Comparison of ENCODE assay signal across 1 cellular context in genomic region chr9:35861161-35861897, GRCh38.
TF ChIP-seq lines count a peak whose summit lies in the region.

No MANE protein-coding gene starts in this region.

TF ChIP-seq in GM23338, 12 proteins besides CTCF, POLR2A, EP300 and RAD21 (continued from another document):
- TF ChIP-seq, protein P1, sequence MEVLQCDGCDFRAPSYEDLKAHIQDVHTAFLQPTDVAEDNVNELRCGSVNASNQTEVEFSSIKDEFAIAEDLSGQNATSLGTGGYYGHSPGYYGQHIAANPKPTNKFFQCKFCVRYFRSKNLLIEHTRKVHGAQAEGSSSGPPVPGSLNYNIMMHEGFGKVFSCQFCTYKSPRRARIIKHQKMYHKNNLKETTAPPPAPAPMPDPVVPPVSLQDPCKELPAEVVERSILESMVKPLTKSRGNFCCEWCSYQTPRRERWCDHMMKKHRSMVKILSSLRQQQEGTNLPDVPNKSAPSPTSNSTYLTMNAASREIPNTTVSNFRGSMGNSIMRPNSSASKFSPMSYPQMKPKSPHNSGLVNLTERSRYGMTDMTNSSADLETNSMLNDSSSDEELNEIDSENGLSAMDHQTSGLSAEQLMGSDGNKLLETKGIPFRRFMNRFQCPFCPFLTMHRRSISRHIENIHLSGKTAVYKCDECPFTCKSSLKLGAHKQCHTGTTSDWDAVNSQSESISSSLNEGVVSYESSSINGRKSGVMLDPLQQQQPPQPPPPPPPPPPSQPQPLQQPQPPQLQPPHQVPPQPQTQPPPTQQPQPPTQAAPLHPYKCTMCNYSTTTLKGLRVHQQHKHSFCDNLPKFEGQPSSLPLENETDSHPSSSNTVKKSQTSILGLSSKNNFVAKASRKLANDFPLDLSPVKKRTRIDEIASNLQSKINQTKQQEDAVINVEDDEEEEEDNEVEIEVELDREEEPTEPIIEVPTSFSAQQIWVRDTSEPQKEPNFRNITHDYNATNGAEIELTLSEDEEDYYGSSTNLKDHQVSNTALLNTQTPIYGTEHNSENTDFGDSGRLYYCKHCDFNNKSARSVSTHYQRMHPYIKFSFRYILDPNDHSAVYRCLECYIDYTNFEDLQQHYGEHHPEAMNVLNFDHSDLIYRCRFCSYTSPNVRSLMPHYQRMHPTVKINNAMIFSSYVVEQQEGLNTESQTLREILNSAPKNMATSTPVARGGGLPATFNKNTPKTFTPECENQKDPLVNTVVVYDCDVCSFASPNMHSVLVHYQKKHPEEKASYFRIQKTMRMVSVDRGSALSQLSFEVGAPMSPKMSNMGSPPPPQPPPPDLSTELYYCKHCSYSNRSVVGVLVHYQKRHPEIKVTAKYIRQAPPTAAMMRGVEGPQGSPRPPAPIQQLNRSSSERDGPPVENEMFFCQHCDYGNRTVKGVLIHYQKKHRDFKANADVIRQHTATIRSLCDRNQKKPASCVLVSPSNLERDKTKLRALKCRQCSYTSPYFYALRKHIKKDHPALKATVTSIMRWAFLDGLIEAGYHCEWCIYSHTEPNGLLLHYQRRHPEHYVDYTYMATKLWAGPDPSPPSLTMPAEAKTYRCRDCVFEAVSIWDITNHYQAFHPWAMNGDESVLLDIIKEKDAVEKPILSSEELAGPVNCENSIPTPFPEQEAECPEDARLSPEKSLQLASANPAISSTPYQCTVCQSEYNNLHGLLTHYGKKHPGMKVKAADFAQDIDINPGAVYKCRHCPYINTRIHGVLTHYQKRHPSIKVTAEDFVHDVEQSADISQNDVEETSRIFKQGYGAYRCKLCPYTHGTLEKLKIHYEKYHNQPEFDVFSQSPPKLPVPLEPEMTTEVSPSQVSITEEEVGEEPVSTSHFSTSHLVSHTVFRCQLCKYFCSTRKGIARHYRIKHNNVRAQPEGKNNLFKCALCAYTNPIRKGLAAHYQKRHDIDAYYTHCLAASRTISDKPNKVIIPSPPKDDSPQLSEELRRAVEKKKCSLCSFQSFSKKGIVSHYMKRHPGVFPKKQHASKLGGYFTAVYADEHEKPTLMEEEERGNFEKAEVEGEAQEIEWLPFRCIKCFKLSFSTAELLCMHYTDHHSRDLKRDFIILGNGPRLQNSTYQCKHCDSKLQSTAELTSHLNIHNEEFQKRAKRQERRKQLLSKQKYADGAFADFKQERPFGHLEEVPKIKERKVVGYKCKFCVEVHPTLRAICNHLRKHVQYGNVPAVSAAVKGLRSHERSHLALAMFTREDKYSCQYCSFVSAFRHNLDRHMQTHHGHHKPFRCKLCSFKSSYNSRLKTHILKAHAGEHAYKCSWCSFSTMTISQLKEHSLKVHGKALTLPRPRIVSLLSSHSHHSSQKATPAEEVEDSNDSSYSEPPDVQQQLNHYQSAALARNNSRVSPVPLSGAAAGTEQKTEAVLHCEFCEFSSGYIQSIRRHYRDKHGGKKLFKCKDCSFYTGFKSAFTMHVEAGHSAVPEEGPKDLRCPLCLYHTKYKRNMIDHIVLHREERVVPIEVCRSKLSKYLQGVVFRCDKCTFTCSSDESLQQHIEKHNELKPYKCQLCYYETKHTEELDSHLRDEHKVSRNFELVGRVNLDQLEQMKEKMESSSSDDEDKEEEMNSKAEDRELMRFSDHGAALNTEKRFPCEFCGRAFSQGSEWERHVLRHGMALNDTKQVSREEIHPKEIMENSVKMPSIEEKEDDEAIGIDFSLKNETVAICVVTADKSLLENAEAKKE (CRISPR knock-in tag; IDR thresholded peaks at IDR 0.05), result no peak
- TF ChIP-seq CREB1 (CRISPR knock-in tag; IDR thresholded peaks at IDR 0.05; ENCODE audit: low read depth) (no peak), POLR2AphosphoS5 (IDR thresholded peaks at IDR 0.05; ENCODE audit: low read depth) (no peak), ETS1 (IDR thresholded peaks at IDR 0.05) (no peak), ZNF331 (CRISPR knock-in tag; IDR thresholded peaks at IDR 0.05; ENCODE audit: low read depth) (no peak), EZH2 (IDR thresholded peaks at IDR 0.05; ENCODE audit: low read depth, unreplicated experiment) (no peak), ZNF114 (CRISPR knock-in tag; IDR thresholded peaks at IDR 0.05) (no peak), NANOG (IDR thresholded peaks at IDR 0.05; ENCODE audit: borderline replicate concordance) (no peak), JUNB (IDR thresholded peaks at IDR 0.05; ENCODE audit: unreplicated experiment) (no peak)
- TF ChIP-seq, protein P2, sequence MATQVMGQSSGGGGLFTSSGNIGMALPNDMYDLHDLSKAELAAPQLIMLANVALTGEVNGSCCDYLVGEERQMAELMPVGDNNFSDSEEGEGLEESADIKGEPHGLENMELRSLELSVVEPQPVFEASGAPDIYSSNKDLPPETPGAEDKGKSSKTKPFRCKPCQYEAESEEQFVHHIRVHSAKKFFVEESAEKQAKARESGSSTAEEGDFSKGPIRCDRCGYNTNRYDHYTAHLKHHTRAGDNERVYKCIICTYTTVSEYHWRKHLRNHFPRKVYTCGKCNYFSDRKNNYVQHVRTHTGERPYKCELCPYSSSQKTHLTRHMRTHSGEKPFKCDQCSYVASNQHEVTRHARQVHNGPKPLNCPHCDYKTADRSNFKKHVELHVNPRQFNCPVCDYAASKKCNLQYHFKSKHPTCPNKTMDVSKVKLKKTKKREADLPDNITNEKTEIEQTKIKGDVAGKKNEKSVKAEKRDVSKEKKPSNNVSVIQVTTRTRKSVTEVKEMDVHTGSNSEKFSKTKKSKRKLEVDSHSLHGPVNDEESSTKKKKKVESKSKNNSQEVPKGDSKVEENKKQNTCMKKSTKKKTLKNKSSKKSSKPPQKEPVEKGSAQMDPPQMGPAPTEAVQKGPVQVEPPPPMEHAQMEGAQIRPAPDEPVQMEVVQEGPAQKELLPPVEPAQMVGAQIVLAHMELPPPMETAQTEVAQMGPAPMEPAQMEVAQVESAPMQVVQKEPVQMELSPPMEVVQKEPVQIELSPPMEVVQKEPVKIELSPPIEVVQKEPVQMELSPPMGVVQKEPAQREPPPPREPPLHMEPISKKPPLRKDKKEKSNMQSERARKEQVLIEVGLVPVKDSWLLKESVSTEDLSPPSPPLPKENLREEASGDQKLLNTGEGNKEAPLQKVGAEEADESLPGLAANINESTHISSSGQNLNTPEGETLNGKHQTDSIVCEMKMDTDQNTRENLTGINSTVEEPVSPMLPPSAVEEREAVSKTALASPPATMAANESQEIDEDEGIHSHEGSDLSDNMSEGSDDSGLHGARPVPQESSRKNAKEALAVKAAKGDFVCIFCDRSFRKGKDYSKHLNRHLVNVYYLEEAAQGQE (IDR thresholded peaks at IDR 0.05; ENCODE audit: unreplicated experiment), result no peak
